Comparison of ENCODE assay signal across 8 cellular contexts in genomic region chr17:82592289-82592683, GRCh38. TPM values are rescaled to one million over a fixed set of nuclear protein-coding genes. Genes with fewer than 3 reads are reported as not detected.
DNase-seq lines count a peak whose midpoint lies in the region; ATAC-seq, FAIRE-seq and TF ChIP-seq lines count a peak whose summit lies in the region.

No MANE protein-coding gene starts in this region.

- H3K27ac ChIP-seq in BLaER1 treated with 17β-estradiol and CSF1 and Interleukin-3, amounts not matched to agents 10 nM and 100 nM = peak overlapping the region; percentile 79 to 99 (median 97)
- H3K27ac ChIP-seq in PC-3 (ENCODE audit: low read length) (no peak overlapping the region; the same call in 1 of the 2 replicates), H1 (ENCODE audit: low read depth, low read length) (no peak overlapping the region), neuronal stem cell (replicated peaks; ENCODE audit: low read length) (peak overlapping the region; percentile 56)

- peaks cover 0 to 6% (median 0%) of the 10 kb centered on the region in 11 experiments; a peak in 2 of 22 replicates for H4K20me1 ChIP-seq in BLaER1 treated with 17β-estradiol and CSF1 and Interleukin-3, amounts not matched to agents 10 nM and 100 nM
- H4K20me1 ChIP-seq in PC-3 (ENCODE audit: low read length) = no peaks in the 10 kb centered on the region
- H4K20me1 ChIP-seq in H1 (replicated peaks in 1 of 2; ENCODE audit: control insufficient read depth in 1 of 2, insufficient read depth in 2 of 2, low read length in 2 of 2) = peaks cover 4 to 27% of the 10 kb centered on the region in 2 experiments

- TF ChIP-seq CTCF in PC-3 (conservative IDR thresholded peaks at IDR 0.05; ENCODE audit: low read depth, low read length) = no peak
- no peak for TF ChIP-seq CTCF in H1 (IDR thresholded peaks at IDR 0.05; ENCODE audit: control extremely low read depth in 1 of 3, insufficient read depth in 1 of 3, low read depth in 1 of 3, low read length in 3 of 3)

- no peaks in the 10 kb centered on the region for H3K9me3 ChIP-seq in BLaER1 treated with 17β-estradiol and CSF1 and Interleukin-3, amounts not matched to agents 10 nM and 100 nM (replicated peaks in 1 of 11)
- H3K9me3 ChIP-seq in PC-3 (ENCODE audit: low read length) (no peaks in the 10 kb centered on the region), H1 (ENCODE audit: insufficient read depth in 2 of 2, low read depth in 1 of 2, low read length in 1 of 2) (no peaks in the 10 kb centered on the region), neuronal stem cell (replicated peaks in 1 of 2; ENCODE audit: control insufficient read depth in 2 of 2, insufficient read depth in 1 of 2, low read depth in 1 of 2, low read length in 2 of 2) (peaks cover 0 to 4% of the 10 kb centered on the region in 2 donors)

- H2BK20ac ChIP-seq in H1 (ENCODE audit: low read length) = no peak overlapping the region

- no peak for TF ChIP-seq RAD21 in H1 (IDR thresholded peaks at IDR 0.05 in 1 of 2, conservative IDR thresholded peaks at IDR 0.05 in 1 of 2; ENCODE audit: low read depth in 2 of 2, low read length in 2 of 2)

- POLR2A ChIA-PET in PC-3 (lab: Charles Lee; ENCODE audit: unreplicated experiment) (no interaction called here), H1 (lab: Charles Lee; ENCODE audit: partially characterized antibody) (interaction anchor here (0.9 to 2.1 kb wide), 2 partner anchors 8 to 24 kb away, joined by 3 to 6 read pairs; no protein-coding TSS in a partner anchor)

- H3K79me1 ChIP-seq in H1 (ENCODE audit: low read depth, low read length) (peaks cover 8% of the 10 kb centered on the region), neuronal stem cell (ENCODE audit: low read depth, low read length) (peaks cover 9% of the 10 kb centered on the region)

- H3K56ac ChIP-seq in H1 (replicated peaks; ENCODE audit: insufficient read length, low read depth, low read length) = no peak overlapping the region

- H2AK5ac ChIP-seq in H1 (ENCODE audit: low read depth, low read length) (0 out of 2 replicates have a peak overlapping the region, but pooled peaks have one; percentile 53), neuronal stem cell (ENCODE audit: low read depth, low read length) (no peak overlapping the region)

- no peak for TF ChIP-seq EP300 in H1 (IDR thresholded peaks at IDR 0.05; ENCODE audit: borderline replicate concordance in 1 of 2, low read depth in 2 of 2, low read length in 2 of 2)

- H3K9me2 ChIP-seq in PC-3 (replicated peaks; ENCODE audit: low read length) = no peaks in the 10 kb centered on the region

- H3K23ac ChIP-seq in H1 (ENCODE audit: insufficient read length) (no peak overlapping the region), neuronal stem cell (ENCODE audit: low read depth, low read length, poor library complexity) (no peak overlapping the region)

- peaks cover 46 to 74% (median 57%) of the 10 kb centered on the region in 11 experiments for H3K36me3 ChIP-seq in BLaER1 treated with 17β-estradiol and CSF1 and Interleukin-3, amounts not matched to agents 10 nM and 100 nM
- H3K36me3 ChIP-seq in PC-3 (ENCODE audit: low read depth, low read length) (peaks cover 30% of the 10 kb centered on the region), H1 (ENCODE audit: control insufficient read depth in 2 of 4, insufficient read depth in 4 of 4, low read length in 3 of 4) (peaks cover 8 to 40% (median 30%) of the 10 kb centered on the region in 4 experiments), neuronal stem cell (replicated peaks in 1 of 2; ENCODE audit: control insufficient read depth in 2 of 2, insufficient read depth in 2 of 2, low read length in 2 of 2) (peaks cover 38 to 87% of the 10 kb centered on the region in 2 donors)

- H3K27me3 ChIP-seq in BLaER1 treated with 17β-estradiol and CSF1 and Interleukin-3, amounts not matched to agents 10 nM and 100 nM = no peaks in the 10 kb centered on the region
- H3K27me3 ChIP-seq in PC-3 (ENCODE audit: low read length) = no peaks in the 10 kb centered on the region
- no peaks in the 10 kb centered on the region for H3K27me3 ChIP-seq in H1 (replicated peaks in 1 of 4; ENCODE audit: control insufficient read depth in 3 of 4, extremely low read depth in 1 of 4, insufficient read depth in 3 of 4, low read length in 3 of 4)
- no peaks in the 10 kb centered on the region for H3K27me3 ChIP-seq in neuronal stem cell (ENCODE audit: control insufficient read depth in 3 of 3, insufficient read depth in 3 of 3, low read depth in 1 of 3, low read length in 3 of 3)

- CTCF ChIA-PET in PC-3 (lab: Charles Lee) = no interaction called here
- CTCF ChIA-PET in H1 (lab: Charles Lee; ENCODE audit: partially characterized antibody) = interaction anchor here (1.5 to 1.9 kb wide), 2 partner anchors 23 to 39 kb away, joined by 6 read pairs; no protein-coding TSS in a partner anchor

- H3K14ac ChIP-seq in H1 (ENCODE audit: insufficient read length) (no peak overlapping the region), neuronal stem cell (ENCODE audit: low read length) (no peak overlapping the region)

- 0 out of 2 replicates have a peak, but pooled peaks cover 3% of the 10 kb centered on the region for H3K23me2 ChIP-seq in H1 (ENCODE audit: low read depth, low read length)

- H3K79me2 ChIP-seq in PC-3 (ENCODE audit: low read length) = peaks cover 5% of the 10 kb centered on the region; the same call in 1 of the 2 replicates
- no peaks in the 10 kb centered on the region; a peak in 1 of 4 replicates for H3K79me2 ChIP-seq in H1 (ENCODE audit: control insufficient read depth in 1 of 2, insufficient read depth in 2 of 2, low read length in 2 of 2)

- H2BK5ac ChIP-seq in H1 (ENCODE audit: low read depth, low read length) (peak overlapping the region; percentile 82), neuronal stem cell (ENCODE audit: low read length) (no peak overlapping the region)

- 0 out of 3 replicates have a peak, but pooled peaks of 1 of the 2 experiments have one; percentile 45 for TF ChIP-seq POLR2A in H1 (IDR thresholded peaks at IDR 0.05; ENCODE audit: control extremely low read depth in 1 of 2, low read depth in 2 of 2, low read length in 2 of 2)

- H3K18ac ChIP-seq in H1 (ENCODE audit: extremely low read depth, low read length) = no peak overlapping the region
- no peak overlapping the region for H3K18ac ChIP-seq in neuronal stem cell (ENCODE audit: low read length)

- H2BK12ac ChIP-seq in H1 (ENCODE audit: low read depth, low read length) = no peak overlapping the region
- no peak overlapping the region for H2BK12ac ChIP-seq in neuronal stem cell (ENCODE audit: low read length)

- intact Hi-C loops in PC-3 (cut with micrococcal nuclease) = no loop called here

- H3K4ac ChIP-seq in H1 (replicated peaks; ENCODE audit: insufficient read length, low read depth, low read length) (no peak overlapping the region), neuronal stem cell (ENCODE audit: low read length) (no peak overlapping the region)

- peak overlapping the region; percentile 17 to 64 (median 52); a peak in 18 of 20 replicates for H3K4me3 ChIP-seq in BLaER1 treated with 17β-estradiol and CSF1 and Interleukin-3, amounts not matched to agents 10 nM and 100 nM
- H3K4me3 ChIP-seq in PC-3 (ENCODE audit: low read length) (no peak overlapping the region), H1 (ENCODE audit: extremely low read depth in 1 of 4, insufficient read depth in 2 of 4, low read depth in 3 of 4, low read length in 4 of 4) (no peak overlapping the region), neuronal stem cell (ENCODE audit: low read length in 2 of 2) (no peak overlapping the region)

- H3K4me1 ChIP-seq in BLaER1 treated with 17β-estradiol and CSF1 and Interleukin-3, amounts not matched to agents 10 nM and 100 nM = peaks cover 87 to 98% (median 93%) of the 10 kb centered on the region in 10 experiments
- H3K4me1 ChIP-seq in PC-3 (ENCODE audit: insufficient read depth, low read length) = peaks cover 15% of the 10 kb centered on the region
- H3K4me1 ChIP-seq in H1 (replicated peaks in 1 of 4; ENCODE audit: control insufficient read depth in 3 of 4, insufficient read depth in 4 of 4, low read length in 3 of 4) = peaks cover 0 to 9% (median 5%) of the 10 kb centered on the region in 4 experiments; a peak in 5 of 7 replicates
- peaks cover 6 to 7% of the 10 kb centered on the region in 2 donors for H3K4me1 ChIP-seq in neuronal stem cell (ENCODE audit: control insufficient read depth in 2 of 2, insufficient read depth in 1 of 2, low read depth in 1 of 2, low read length in 2 of 2)

- BruUV-seq in PC-3 (replicated peaks; lab: Mats Ljungman, UMichigan) = no TSS peak

- DNase-seq in PC-3 (no peak), H1 (ENCODE audit: low read depth in 1 of 2, low spot score in 2 of 2) (no peak), neuronal stem cell (ENCODE audit: low spot score) (no peak), glomerular visceral epithelial cell (ENCODE audit: extremely low spot score) (no peak), mesenteric fat pad (ENCODE audit: low spot score) (no peak)

- H4K91ac ChIP-seq in H1 (replicated peaks; ENCODE audit: insufficient read length, low read length) (no peak overlapping the region), neuronal stem cell (ENCODE audit: low read depth, low read length, poor library complexity) (no peak overlapping the region)

- peak overlapping the region; percentile 90 to 100 (median 99) for H3K4me2 ChIP-seq in BLaER1 treated with 17β-estradiol and CSF1 and Interleukin-3, amounts not matched to agents 10 nM and 100 nM
- H3K4me2 ChIP-seq in PC-3 (ENCODE audit: low read length) = peak overlapping the region; percentile 21; the same call in 1 of the 2 replicates
- no peak overlapping the region; a peak in 1 of 4 replicates for H3K4me2 ChIP-seq in H1 (ENCODE audit: insufficient read depth in 1 of 2, low read depth in 2 of 2, low read length in 2 of 2)
- no peak overlapping the region for H3K4me2 ChIP-seq in neuronal stem cell (ENCODE audit: insufficient read depth, low read length, poor library complexity, severe bottlenecking)

- H2BK15ac ChIP-seq in H1 (ENCODE audit: low read length) = no peak overlapping the region
- H2BK15ac ChIP-seq in neuronal stem cell (ENCODE audit: low read length) = no peak overlapping the region

- H2AFZ ChIP-seq in PC-3 (ENCODE audit: low read length) (no peak overlapping the region), H1 (ENCODE audit: low read length) (no peak overlapping the region), neuronal stem cell (ENCODE audit: low read length) (no peak overlapping the region)

- no peak overlapping the region for H4K5ac ChIP-seq in H1 (ENCODE audit: insufficient read length, low read depth, low read length)

- H4K8ac ChIP-seq in H1 (ENCODE audit: extremely low read depth, insufficient read depth, low read length) (no peak overlapping the region), neuronal stem cell (ENCODE audit: low read depth, low read length) (no peak overlapping the region)

- no peak for FAIRE-seq in H1 (lab: Jason Lieb, UNC)

- ATAC-seq in PC-3 (peak; percentile 21), GM19455 (IDR thresholded peaks at IDR 0.05; ENCODE audit: unreplicated experiment) (no peak), GM18861 (IDR thresholded peaks at IDR 0.05; ENCODE audit: unreplicated experiment) (no peak)

- peaks cover 10% of the 10 kb centered on the region for H3F3A ChIP-seq in PC-3 (ENCODE audit: low read length, unreplicated experiment)

- H2BK120ac ChIP-seq in H1 (replicated peaks; ENCODE audit: low read depth, low read length) (no peak overlapping the region), neuronal stem cell (ENCODE audit: low read depth, low read length) (no peak overlapping the region)

- H3K9ac ChIP-seq in BLaER1 treated with 17β-estradiol and CSF1 and Interleukin-3, amounts not matched to agents 10 nM and 100 nM = peak overlapping the region; percentile 77 to 89 (median 83); a peak in 21 of 22 replicates
- H3K9ac ChIP-seq in PC-3 (ENCODE audit: low read length) = no peak overlapping the region
- no peak overlapping the region for H3K9ac ChIP-seq in H1 (replicated peaks in 1 of 4; ENCODE audit: extremely low read depth in 1 of 4, low read depth in 3 of 4, low read length in 3 of 4)
- H3K9ac ChIP-seq in neuronal stem cell (ENCODE audit: low read depth, low read length, poor library complexity) = no peak overlapping the region

- 91% methylated on average over 8 of the region's 8 CpGs; no CpG with 5 or more reads in 1 of the 2 experiments for WGBS in H1 (ENCODE audit: extremely low coverage in 1 of 2, insufficient coverage in 1 of 2, insufficient read length in 1 of 2, insufficient replicate concordance in 2 of 2, low coverage in 1 of 2, low lambda C conversion rate in 2 of 2, missing lambda C conversion rate in 1 of 2), 2 experiments
- no CpG with 5 or more reads among the region's 8 CpGs for WGBS in neuronal stem cell (ENCODE audit: extremely low coverage in 2 of 2, insufficient read length in 2 of 2, insufficient replicate concordance in 1 of 2), 2 donors

RNA-seq across cellular contexts. Expression of gene WDR45B, which starts 56.0 kb away (rescaled TPM):
- 101 and 110 TPM in 2 replicates for total RNA-seq in PC-3 (2014; rRNA removed)
- 82.0 and 88.8 TPM in 2 replicates for total RNA-seq in H1 (2021; fragmentation: NEBNext Ultra II Directional; extraction: Animal tissue kit (Norgen Biotek cat#: 25700))
- 100 and 101 TPM in 2 replicates for polyA plus RNA-seq in H1 (2011; rRNA removed)
- 110 TPM for polyA plus RNA-seq in H1 (2011; cell fraction: cytosol; rRNA removed)
- 107 TPM for polyA plus RNA-seq in H1 (2011; cell fraction: nucleus; rRNA removed)
- polyA plus RNA-seq in H1 (2012, experiment 1 of 2) = 81.1 to 86.2 TPM (median 86.2 TPM) in 4 replicates
- polyA plus RNA-seq in H1 (2012, experiment 2 of 2) = 57.9 TPM
- 70.1 TPM for polyA plus RNA-seq in H1 (2013, experiment 1 of 2)
- 72.8 TPM for polyA plus RNA-seq in H1 (2013, experiment 2 of 2)
- polyA minus RNA-seq in H1 (2011; rRNA and poly(A)+ RNA removed) = 93.1 and 96.5 TPM in 2 replicates
- polyA minus RNA-seq in H1 (2011; cell fraction: cytosol; rRNA and poly(A)+ RNA removed) = 50.5 TPM
- 34.8 TPM for polyA minus RNA-seq in H1 (2011; cell fraction: nucleus; rRNA and poly(A)+ RNA removed)
- polyA plus RNA-seq in neuronal stem cell (2013, experiment 1 of 2) = 67.8 TPM
- 69.8 TPM for polyA plus RNA-seq in neuronal stem cell (2013, experiment 2 of 2)
- 65.3 TPM for total RNA-seq in mesenteric fat pad

Comparison
In these comparisons a context has a peak if more than half of its experiments do, and no peak if none do; other contexts are left out.
1. H3K27ac ChIP-seq: peak in BLaER1 treated with 17β-estradiol and CSF1 and Interleukin-3, amounts not matched to agents 10 nM and 100 nM (11 of 11) and neuronal stem cell (single experiment); none in PC-3 (single experiment) and H1 (single experiment).
2. H3K4me2 ChIP-seq: peak in BLaER1 treated with 17β-estradiol and CSF1 and Interleukin-3, amounts not matched to agents 10 nM and 100 nM (11 of 11) and PC-3 (single experiment); none in H1 (0 of 2) and neuronal stem cell (single experiment).
3. H3K4me3 ChIP-seq: peak in BLaER1 treated with 17β-estradiol and CSF1 and Interleukin-3, amounts not matched to agents 10 nM and 100 nM (10 of 10); none in PC-3 (single experiment), H1 (0 of 4) and neuronal stem cell (0 of 2).
4. H3K9ac ChIP-seq: peak in BLaER1 treated with 17β-estradiol and CSF1 and Interleukin-3, amounts not matched to agents 10 nM and 100 nM (11 of 11); none in PC-3 (single experiment), H1 (0 of 4) and neuronal stem cell (single experiment).